ENCODE assay signal across 23 cellular contexts in genomic region chr3:12879191-12879815, GRCh38.
"Had no signal": no experiment of that assay in that cellular context is flagged by ENCODE, and none has a peak within 500 bp of the region (broad histone marks: within the 10 kb centered on the region; RNA-seq: fewer than 3 reads in every experiment).

No MANE protein-coding gene starts in this region.

- H3K9ac ChIP-seq: parathyroid adenoma had no signal

- H3K4me3 ChIP-seq: ascending aorta, dorsolateral prefrontal cortex, esophagus squamous epithelium, heart left ventricle, left lung, stomach, thyroid gland, uterus had no signal

- H3K27ac ChIP-seq: ascending aorta, dorsolateral prefrontal cortex, esophagus squamous epithelium, heart left ventricle, left lung, parathyroid adenoma, stomach, thyroid gland, uterus had no signal

- H3K36me3 ChIP-seq: ascending aorta, esophagus squamous epithelium, heart left ventricle, left lung, stomach, thyroid gland, uterus had no signal

- H3K27ac Mint-ChIP-seq: activated CD8-positive, alpha-beta memory T cell treated with anti-CD3 and anti-CD28 coated beads, Interleukin-2, amount 10 ng/mL, durations not matched to agents 7 days and 5 days; activated naive CD8-positive, alpha-beta T cell treated with anti-CD3 and anti-CD28 coated beads for 36 hours; T-helper 17 cell had no signal

- H3K79me2 ChIP-seq: parathyroid adenoma had no signal

- H3K9me3 ChIP-seq: ascending aorta, esophagus squamous epithelium, heart left ventricle, left lung, stomach, thyroid gland, uterus had no signal

- H3K4me1 Mint-ChIP-seq: activated CD8-positive, alpha-beta memory T cell treated with anti-CD3 and anti-CD28 coated beads, Interleukin-2, amount 10 ng/mL, durations not matched to agents 7 days and 5 days; activated naive CD8-positive, alpha-beta T cell treated with anti-CD3 and anti-CD28 coated beads for 36 hours had no signal

- H2AFZ ChIP-seq: parathyroid adenoma had no signal

- H3K36me3 Mint-ChIP-seq: activated CD8-positive, alpha-beta memory T cell treated with anti-CD3 and anti-CD28 coated beads, Interleukin-2, amount 10 ng/mL, durations not matched to agents 7 days and 5 days; activated naive CD8-positive, alpha-beta T cell treated with anti-CD3 and anti-CD28 coated beads for 36 hours had no signal

- FAIRE-seq: bronchial epithelial cell, endometrium, small intestine, TTC549 had no signal

- H3K4me3 Mint-ChIP-seq: activated CD8-positive, alpha-beta memory T cell treated with anti-CD3 and anti-CD28 coated beads, Interleukin-2, amount 10 ng/mL, durations not matched to agents 7 days and 5 days; activated naive CD8-positive, alpha-beta T cell treated with anti-CD3 and anti-CD28 coated beads for 36 hours; neural crest cell; T-helper 17 cell had no signal

- ATAC-seq: activated CD8-positive, alpha-beta memory T cell treated with anti-CD3 and anti-CD28 coated beads, Interleukin-2, amount 10 ng/mL, durations not matched to agents 7 days and 5 days; heart left ventricle; left lung; T-helper 17 cell had no signal

- H3K27me3 ChIP-seq: ascending aorta, uterus had no signal

- DNase-seq: activated CD4-positive, alpha-beta T cell treated with anti-CD3 and anti-CD28 coated beads, Interleukin-2, amount 50 U/mL, for 4 hours; activated CD8-positive, alpha-beta memory T cell treated with anti-CD3 and anti-CD28 coated beads, Interleukin-2, amount 10 ng/mL, durations not matched to agents 7 days and 5 days; activated gamma-delta T cell treated with Interleukin-2 at 50 U/mL for 16 hours; activated naive CD8-positive, alpha-beta T cell treated with anti-CD3 and anti-CD28 coated beads for 36 hours; activated T-cell treated with anti-CD3 and anti-CD28 coated beads, Interleukin-2, amount 50 U/mL, for 48 hours; esophagus squamous epithelium; foreskin fibroblast; islet precursor cell; left lung; mesendoderm; small intestine; stomach; T-helper 17 cell; thyroid gland; uterus had no signal

- H3K9me3 Mint-ChIP-seq: activated naive CD8-positive, alpha-beta T cell treated with anti-CD3 and anti-CD28 coated beads for 36 hours; neural crest cell had no signal
